In genomic region chr5:77852514-77853352, GRCh38 we compare ENCODE assay signal across 8 cellular contexts.
A peak's percentile ranks its signal among the peaks of the same experiment; 100 is the strongest.
DNase-seq lines count a peak whose midpoint lies in the region; ATAC-seq, FAIRE-seq and TF ChIP-seq lines count a peak whose summit lies in the region.

No MANE protein-coding gene starts in this region.

- H3K18ac ChIP-seq in mesendoderm (ENCODE audit: low read length), result no peak overlapping the region

- peak in 2 of 5 donors; percentile 12 to 26 for DNase-seq in CD4-positive, alpha-beta memory T cell
- peak; percentile 70 for DNase-seq in HTR-8/SVneo (ENCODE audit: insufficient read length, low spot score)
- peak; percentile 84 for DNase-seq in WERI-Rb-1
- peak; percentile 63 for DNase-seq in endothelial cell (ENCODE audit: low spot score)
- peak; percentile 73 for DNase-seq in mesendoderm

- TF ChIP-seq CTCF in WERI-Rb-1 (IDR thresholded peaks at IDR 0.05; ENCODE audit: low read depth, low read length), result no peak
- no peak for TF ChIP-seq CTCF in endothelial cell (IDR thresholded peaks at IDR 0.05; ENCODE audit: unreplicated experiment)

- peaks cover 25 to 44% of the 10 kb centered on the region in 2 donors for H3K27me3 Mint-ChIP-seq in CD4-positive, alpha-beta memory T cell
- peaks cover 25% of the 10 kb centered on the region for H3K27me3 Mint-ChIP-seq in endothelial cell (ENCODE audit: unreplicated experiment)

- H3K36me3 Mint-ChIP-seq in CD4-positive, alpha-beta memory T cell, result no peaks in the 10 kb centered on the region
- no peaks in the 10 kb centered on the region for H3K36me3 Mint-ChIP-seq in endothelial cell (ENCODE audit: low read depth, unreplicated experiment)

- peak overlapping the region; percentile 3 to 11 for H3K4me3 ChIP-seq in CD4-positive, alpha-beta memory T cell (ENCODE audit: low read length in 2 of 2)
- H3K4me3 ChIP-seq in WERI-Rb-1 (ENCODE audit: low read depth, low read length) (peak overlapping the region; percentile 51), mesendoderm (ENCODE audit: low read length) (peak overlapping the region; percentile 17), stomach smooth muscle (ENCODE audit: low read length in 2 of 2) (peak overlapping the region; percentile 80 to 86)

- H3K79me1 ChIP-seq in mesendoderm (ENCODE audit: low read length), result no peaks in the 10 kb centered on the region

- H3K4me1 ChIP-seq in CD4-positive, alpha-beta memory T cell (ENCODE audit: insufficient read depth, low read length), result peaks cover 14% of the 10 kb centered on the region
- H3K4me1 ChIP-seq in mesendoderm (ENCODE audit: control insufficient read depth, low read depth, low read length), result peaks cover 4% of the 10 kb centered on the region
- peaks cover 5% of the 10 kb centered on the region for H3K4me1 ChIP-seq in stomach smooth muscle (ENCODE audit: control insufficient read depth, insufficient read depth, low read length)

- H3K4me3 Mint-ChIP-seq in CD4-positive, alpha-beta memory T cell, result peak overlapping the region; percentile 75 to 85 (median 80)
- peak overlapping the region; percentile 95 for H3K4me3 Mint-ChIP-seq in endothelial cell (ENCODE audit: unreplicated experiment)

- H2BK5ac ChIP-seq in mesendoderm (ENCODE audit: low read length), result no peak overlapping the region

- peak overlapping the region; percentile 77 for H3K56ac ChIP-seq in mesendoderm (ENCODE audit: low read length)

- H4K8ac ChIP-seq in mesendoderm (ENCODE audit: low read depth, low read length), result no peak overlapping the region

- peaks cover 5 to 24% (median 19%) of the 10 kb centered on the region in 4 donors for H3K4me1 Mint-ChIP-seq in CD4-positive, alpha-beta memory T cell
- peaks cover 22% of the 10 kb centered on the region for H3K4me1 Mint-ChIP-seq in endothelial cell (ENCODE audit: unreplicated experiment)

- intact Hi-C loops in CD4-positive, alpha-beta memory T cell (cut with micrococcal nuclease), result no loop called here

- H3K27ac ChIP-seq in CD4-positive, alpha-beta memory T cell (ENCODE audit: low read depth, low read length), result no peak overlapping the region
- H3K27ac ChIP-seq in WERI-Rb-1 (peak overlapping the region; percentile 70), mesendoderm (ENCODE audit: low read depth, low read length) (no peak overlapping the region), stomach smooth muscle (ENCODE audit: low read length) (no peak overlapping the region)

- no peaks in the 10 kb centered on the region for H3K9me3 ChIP-seq in CD4-positive, alpha-beta memory T cell (ENCODE audit: control insufficient read depth in 1 of 2, low read length in 2 of 2)
- H3K9me3 ChIP-seq in WERI-Rb-1 (ENCODE audit: severe bottlenecking), result peaks cover 9% of the 10 kb centered on the region
- no peaks in the 10 kb centered on the region for H3K9me3 ChIP-seq in stomach smooth muscle (ENCODE audit: control insufficient read depth in 2 of 2, low read length in 2 of 2)

- peaks cover 0 to 7% (median 0%) of the 10 kb centered on the region in 8 donors for H3K9me3 Mint-ChIP-seq in CD4-positive, alpha-beta memory T cell
- H3K9me3 Mint-ChIP-seq in endothelial cell (ENCODE audit: unreplicated experiment), result no peaks in the 10 kb centered on the region

- peak overlapping the region; percentile 49 for H3K4me2 ChIP-seq in mesendoderm (ENCODE audit: low read length)

- no peaks in the 10 kb centered on the region for H3K79me2 ChIP-seq in mesendoderm (ENCODE audit: control insufficient read depth, insufficient read depth, low read length)

- H3K27me3 ChIP-seq in CD4-positive, alpha-beta memory T cell (ENCODE audit: insufficient read depth, low read length), result peaks cover 7% of the 10 kb centered on the region
- no peaks in the 10 kb centered on the region for H3K27me3 ChIP-seq in WERI-Rb-1 (ENCODE audit: insufficient read depth, low read depth, severe bottlenecking)
- peaks cover 12% of the 10 kb centered on the region for H3K27me3 ChIP-seq in mesendoderm (ENCODE audit: insufficient read depth, low read length, poor library complexity)
- H3K27me3 ChIP-seq in stomach smooth muscle (ENCODE audit: control insufficient read depth in 1 of 2, insufficient read depth in 2 of 2, low read length in 2 of 2), result no peaks in the 10 kb centered on the region

- ATAC-seq in GM19351 (IDR thresholded peaks at IDR 0.05; ENCODE audit: unreplicated experiment) (peak; percentile 78), HG02571 (IDR thresholded peaks at IDR 0.05; ENCODE audit: unreplicated experiment) (no peak)

- no peak overlapping the region for H2AK5ac ChIP-seq in mesendoderm (ENCODE audit: low read length)

- no peaks in the 10 kb centered on the region for H3K36me3 ChIP-seq in CD4-positive, alpha-beta memory T cell (ENCODE audit: insufficient read depth, low read length)
- H3K36me3 ChIP-seq in WERI-Rb-1, result no peaks in the 10 kb centered on the region
- no peaks in the 10 kb centered on the region for H3K36me3 ChIP-seq in mesendoderm (ENCODE audit: control insufficient read depth, insufficient read depth, low read length)
- no peaks in the 10 kb centered on the region for H3K36me3 ChIP-seq in stomach smooth muscle (ENCODE audit: control insufficient read depth in 2 of 2, insufficient read depth in 2 of 2, low read length in 2 of 2)

- POLR2A ChIA-PET in CD4-positive, alpha-beta memory T cell (lab: Charles Lee; ENCODE audit: partially characterized antibody), result no interaction called here

- no peak overlapping the region for H3K4ac ChIP-seq in mesendoderm (ENCODE audit: low read depth, low read length)

- H3K27ac Mint-ChIP-seq in CD4-positive, alpha-beta memory T cell, result no peak overlapping the region
- H3K27ac Mint-ChIP-seq in endothelial cell (ENCODE audit: unreplicated experiment), result no peak overlapping the region

- H3K9ac ChIP-seq in mesendoderm (ENCODE audit: low read length) (peak overlapping the region; percentile 53), stomach smooth muscle (ENCODE audit: low read length in 2 of 2) (peak overlapping the region; percentile 21 to 63)

- H3K23ac ChIP-seq in mesendoderm (ENCODE audit: low read length), result no peak overlapping the region

- H2BK120ac ChIP-seq in mesendoderm (ENCODE audit: low read depth, low read length), result no peak overlapping the region

- H4K5ac ChIP-seq in mesendoderm (ENCODE audit: low read length), result no peak overlapping the region

- CTCF ChIA-PET in CD4-positive, alpha-beta memory T cell (lab: Charles Lee; ENCODE audit: partially characterized antibody), result no interaction called here

- WGBS in mesendoderm (ENCODE audit: extremely low coverage, insufficient coverage, low lambda C conversion rate), result no CpG with 5 or more reads among the region's 28 CpGs

- no peak overlapping the region for H2BK15ac ChIP-seq in mesendoderm (replicated peaks; ENCODE audit: low read depth)

- FAIRE-seq in HTR-8/SVneo (lab: Jason Lieb, UNC), result peak; percentile 87

Comparison
In these comparisons a context has a peak if more than half of its experiments do, and no peak if none do; other contexts are left out.
1. H3K4me3 ChIP-seq: peak in every context shown above with its lines; median percentile 83 in stomach smooth muscle; 51 in WERI-Rb-1; 17 in mesendoderm; 7 in CD4-positive, alpha-beta memory T cell.